In genomic region chr16:11430601-11431317, GRCh38 we compare ENCODE assay signal across 28 cellular contexts.
"Had no signal": no experiment of that assay in that cellular context is flagged by ENCODE, and none has a peak within 500 bp of the region (broad histone marks: within the 10 kb centered on the region; RNA-seq: fewer than 3 reads in every experiment).

No MANE protein-coding gene starts in this region.

- DNase-seq: effector memory CD8-positive, alpha-beta T cell; erythroblast; esophagus squamous epithelium; foreskin melanocyte; glutamatergic neuron; heart right ventricle; hippocampal formation; left cardiac atrium; left ventricle myocardium superior; lower lobe of right lung; occipital lobe; ovary; psoas muscle; right cardiac atrium; stimulated activated CD4-positive, alpha-beta T cell treated with anti-CD3 and anti-CD28 coated beads, Interleukin-12 subunit alpha, Interleukin-12 subunit beta, amount 100 ng/mL, for 4 hours; stimulated activated CD4-positive, alpha-beta T cell treated with anti-CD3 and anti-CD28 coated beads, Interleukin-1b, Interleukin-23, amount 100 ng/mL, for 48 hours; stimulated activated CD4-positive, alpha-beta T cell treated with anti-CD3 and anti-CD28 coated beads, Interleukin-4, amount 100 ng/mL, for 1 hour; stimulated activated CD8-positive, alpha-beta memory T cell treated with anti-CD3 and anti-CD28 coated beads, Interleukin-4, amount 100 ng/mL, for 48 hours; stimulated activated naive CD4-positive, alpha-beta T cell; stimulated activated naive CD8-positive, alpha-beta T cell treated with anti-CD3 and anti-CD28 coated beads, Interleukin-15, amount 100 ng/mL, for 72 hours; transverse colon; upper lobe of right lung; uterus had no signal

- H3K27me3 ChIP-seq: ovary, suprapubic skin, transverse colon, upper lobe of right lung, uterus had no signal

- H3K27ac ChIP-seq: coronary artery, esophagus squamous epithelium, heart right ventricle, lower lobe of right lung, ovary, psoas muscle, suprapubic skin, transverse colon, upper lobe of right lung, uterus had no signal

- ATAC-seq: effector memory CD8-positive, alpha-beta T cell; heart right ventricle; left cardiac atrium; left ventricle myocardium superior; psoas muscle; right cardiac atrium; stimulated activated naive CD8-positive, alpha-beta T cell treated with anti-CD3 and anti-CD28 coated beads, Interleukin-15, amount 100 ng/mL, for 72 hours had no signal

- FAIRE-seq: endometrium, islet of Langerhans, small intestine had no signal

- H3K36me3 ChIP-seq: esophagus squamous epithelium, heart right ventricle, lower lobe of right lung, ovary, suprapubic skin, transverse colon, upper lobe of right lung, uterus had no signal

- H3K9me3 ChIP-seq: esophagus squamous epithelium, lower lobe of right lung, ovary, psoas muscle, suprapubic skin, transverse colon, upper lobe of right lung, uterus had no signal

- H3K4me1 ChIP-seq: esophagus squamous epithelium, heart right ventricle, lower lobe of right lung, psoas muscle, suprapubic skin, transverse colon, upper lobe of right lung, uterus had no signal

- H3K4me3 ChIP-seq: coronary artery, esophagus squamous epithelium, heart right ventricle, lower lobe of right lung, ovary, psoas muscle, suprapubic skin, transverse colon, upper lobe of right lung, uterus had no signal
